20 cellular contexts compared by ENCODE assay signal in genomic region chr15:89822030-89822429, GRCh38. TPM values are rescaled to one million over a fixed set of nuclear protein-coding genes. Genes with fewer than 3 reads are reported as not detected.
DNase-seq lines count a peak whose midpoint lies in the region; ATAC-seq and TF ChIP-seq lines count a peak whose summit lies in the region.
"Had no signal": no experiment of that assay in that cellular context is flagged by ENCODE, and none has a peak within 500 bp of the region (broad histone marks: within the 10 kb centered on the region; RNA-seq: fewer than 3 reads in every experiment).

No MANE protein-coding gene starts in this region.

- peak; percentile 38 for DNase-seq in AG08395 (ENCODE audit: low spot score)
- DNase-seq in RWPE1 (ENCODE audit: low spot score): no peak
- DNase-seq in left lung: no peak
- no peak for DNase-seq in NK-92 (lab: John Stamatoyannopoulos, UW; ENCODE audit: unreplicated experiment)
- no peak for DNase-seq in activated CD4-positive, alpha-beta T cell treated with anti-CD3 and anti-CD28 coated beads for 1 hour
- no peak for DNase-seq in 8988T
- DNase-seq in SKM-1 treated with dmso at 0.1 percent for 144 hours (lab: John Stamatoyannopoulos, UW; ENCODE audit: unreplicated experiment): no peak
- DNase-seq: activated CD8-positive, alpha-beta memory T cell treated with anti-CD3 and anti-CD28 coated beads, Interleukin-2, amount 50 U/mL, for 4 hours; activated naive CD4-positive, alpha-beta T cell treated with anti-CD3 and anti-CD28 coated beads, Interleukin-2, amount 50 U/mL, for 16 hours; DMS79 treated with DMSO at 0.1 percent for 48 hours; endodermal cell; gastrocnemius medialis; NCI-H2227 treated with DMSO at 0.1 percent for 48 hours; sigmoid colon; stimulated activated naive CD4-positive, alpha-beta T cell treated with Interleukin-2 at 50 U/mL for 16 hours had no signal

- peaks cover 0 to 19% of the 10 kb centered on the region in 2 donors for H3K27me3 ChIP-seq in left lung
- H3K27me3 ChIP-seq: cardiac muscle cell had no signal

- CTCF ChIA-PET in RWPE1 (lab: Yijun Ruan, JAX): interaction anchor here (0.5 kb wide), 1 partner anchor 8 kb away, joined by 3 read pairs; no protein-coding TSS in a partner anchor

- H3K27ac ChIP-seq in RWPE1 (peak overlapping the region; percentile 73), left lung (peak overlapping the region in 1 of 2 donors; percentile 88)
- H3K27ac ChIP-seq: cardiac muscle cell, gastrocnemius medialis, sigmoid colon had no signal

- no peak for TF ChIP-seq CTCF in RWPE1 (conservative IDR thresholded peaks at IDR 0.05; ENCODE audit: low read depth)
- TF ChIP-seq CTCF in left lung (IDR thresholded peaks at IDR 0.05): no peak

- H3K36me3 ChIP-seq in left lung: no peaks in the 10 kb centered on the region
- H3K36me3 ChIP-seq: cardiac muscle cell, gastrocnemius medialis, sigmoid colon had no signal

- intact Hi-C loops in left lung (cut with DNase I): no loop called here

- POLR2A ChIA-PET in RWPE1 (lab: Yijun Ruan, JAX; ENCODE audit: low non-redundant PET): no interaction called here

- peak; percentile 44 for ATAC-seq in GM18502 (IDR thresholded peaks at IDR 0.05; ENCODE audit: poor library complexity, unreplicated experiment)
- ATAC-seq in left lung: peak; percentile 15
- ATAC-seq: gastrocnemius medialis, T-cell had no signal

- no peak overlapping the region for H3K4me3 ChIP-seq in left lung
- H3K4me3 ChIP-seq: cardiac muscle cell, gastrocnemius medialis, sigmoid colon had no signal

- H3K4me1 ChIP-seq in left lung: peaks cover 0 to 65% of the 10 kb centered on the region in 2 donors
- H3K4me1 ChIP-seq: gastrocnemius medialis, sigmoid colon had no signal

- H3K9me3 ChIP-seq in left lung: no peaks in the 10 kb centered on the region
- H3K9me3 ChIP-seq: gastrocnemius medialis, sigmoid colon had no signal

RNA-seq across cellular contexts. Expression of gene ANPEP, which starts 7.4 kb away (rescaled TPM):
- 100 to 1,000 TPM in 1 of 2 donors, 10 to 100 TPM in 1; 27.2 to 139 TPM for total RNA-seq in left lung

RNA-seq across cellular contexts. Expression of gene MESP2, which starts 45.9 kb away (rescaled TPM):
- under 1 TPM in 1 of 2 donors, not detected in 1; 0.35 TPM for total RNA-seq in left lung
- total RNA-seq: gastrocnemius medialis, HT1080, lung microvascular endothelial cell, sigmoid colon, T-cell had no signal
